Comparison of ENCODE assay signal across 13 cellular contexts in the genomic region with DNA sequence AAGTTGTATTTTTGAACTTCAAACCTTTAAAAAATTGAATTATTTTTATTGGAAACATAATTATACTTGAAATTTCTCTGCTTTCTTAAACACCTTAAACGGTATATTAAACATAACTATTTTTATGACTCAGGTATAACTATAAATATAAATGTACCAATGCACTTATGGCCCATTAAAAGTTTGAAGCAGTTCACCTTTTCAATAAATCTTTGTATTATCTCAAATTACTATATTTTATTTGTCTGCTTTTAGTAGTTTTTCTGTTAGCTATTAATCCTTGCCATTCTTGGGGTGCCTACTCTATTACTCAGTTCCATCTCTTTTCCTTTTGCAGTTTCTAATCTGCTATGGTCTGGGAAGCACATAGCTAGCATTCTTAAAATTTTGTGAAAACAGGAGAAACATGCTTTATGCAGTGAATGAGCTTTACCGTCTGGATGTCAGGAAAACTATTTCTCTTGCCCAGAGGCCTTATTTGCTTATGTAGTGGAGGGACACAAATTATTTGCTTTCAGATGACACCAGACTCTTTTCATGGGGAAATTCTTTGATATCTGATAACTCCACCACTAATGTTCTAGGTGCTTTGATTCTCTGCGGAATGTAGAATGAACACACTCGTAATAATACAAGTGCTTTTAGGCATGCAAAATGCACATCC.
DNase-seq lines count a peak whose midpoint lies in the region; ATAC-seq, FAIRE-seq and TF ChIP-seq lines count a peak whose summit lies in the region.
"Had no signal": no experiment of that assay in that cellular context is flagged by ENCODE, and none has a peak within 500 bp of the region (broad histone marks: within the 10 kb centered on the region; RNA-seq: fewer than 3 reads in every experiment).

No MANE protein-coding gene starts in this region.

- H3K27me3 Mint-ChIP-seq in H9 (ENCODE audit: low read depth) (no peaks in the 10 kb centered on the region), astrocyte (ENCODE audit: low read depth, unreplicated experiment) (no peaks in the 10 kb centered on the region)

- H3K23me2 ChIP-seq in H9 (ENCODE audit: insufficient read length, low read depth, low read length, poor library complexity, severe bottlenecking) = no peaks in the 10 kb centered on the region

- TF ChIP-seq CTCF in H9 (conservative IDR thresholded peaks at IDR 0.05) = no peak
- TF ChIP-seq CTCF in astrocyte (IDR thresholded peaks at IDR 0.05; ENCODE audit: insufficient read depth, low read depth, low read length) = no peak
- TF ChIP-seq CTCF in kidney (IDR thresholded peaks at IDR 0.05; ENCODE audit: borderline replicate concordance, extremely low read depth, insufficient read depth) = no peak

- no peak overlapping the region for H4K91ac ChIP-seq in H9 (ENCODE audit: insufficient read length, low read depth, low read length)

- H3K36me3 ChIP-seq in astrocyte (ENCODE audit: insufficient read depth, low read length) (no peaks in the 10 kb centered on the region), kidney (ENCODE audit: control insufficient read depth in 1 of 2, insufficient read depth in 2 of 2, low read length in 2 of 2) (no peaks in the 10 kb centered on the region), skeletal muscle satellite cell (ENCODE audit: insufficient read depth, low read length) (no peaks in the 10 kb centered on the region)

- no peak overlapping the region for H3K56ac ChIP-seq in H9 (ENCODE audit: insufficient read length, low read depth, low read length)

- H3K9me3 Mint-ChIP-seq in H9 = no peaks in the 10 kb centered on the region
- no peaks in the 10 kb centered on the region for H3K9me3 Mint-ChIP-seq in astrocyte (ENCODE audit: unreplicated experiment)
- H3K9me3 Mint-ChIP-seq: activated naive CD8-positive, alpha-beta T cell treated with anti-CD3 and anti-CD28 coated beads for 36 hours had no signal

- peaks cover 6 to 7% of the 10 kb centered on the region in 2 experiments for H3K4me1 Mint-ChIP-seq in H9
- peaks cover 46% of the 10 kb centered on the region for H3K4me1 Mint-ChIP-seq in astrocyte (ENCODE audit: low read depth, unreplicated experiment)
- H3K4me1 Mint-ChIP-seq: activated naive CD8-positive, alpha-beta T cell treated with anti-CD3 and anti-CD28 coated beads for 36 hours had no signal

- H3K4me1 ChIP-seq in H9 (ENCODE audit: insufficient read depth, low read length) = no peaks in the 10 kb centered on the region
- peaks cover 23% of the 10 kb centered on the region for H3K4me1 ChIP-seq in astrocyte (ENCODE audit: insufficient read depth, low read length)
- H3K4me1 ChIP-seq in kidney (ENCODE audit: control insufficient read depth in 1 of 2, insufficient read depth in 1 of 2, low read depth in 1 of 2, low read length in 2 of 2) = peaks cover 4 to 8% of the 10 kb centered on the region in 2 donors
- H3K4me1 ChIP-seq in skeletal muscle satellite cell (ENCODE audit: control insufficient read depth, insufficient read depth, low read length) = peaks cover 57% of the 10 kb centered on the region

- no peak overlapping the region for H3K18ac ChIP-seq in H9 (ENCODE audit: insufficient read length, low read depth, low read length)

- H3K79me1 ChIP-seq in H9 (ENCODE audit: insufficient read depth, low read depth, low read length, poor library complexity, severe bottlenecking) = no peaks in the 10 kb centered on the region

- no peak overlapping the region for H2BK15ac ChIP-seq in H9 (ENCODE audit: low read depth, low read length)

- no peak overlapping the region for H3K4ac ChIP-seq in H9 (ENCODE audit: low read depth, low read length)

- H2AK5ac ChIP-seq in H9 (ENCODE audit: insufficient read length, low read length) = no peak overlapping the region

- no peak overlapping the region for H3T11ph ChIP-seq in H9 (ENCODE audit: low read length)

- H2AFZ ChIP-seq in H9 (ENCODE audit: low read length) = no peak overlapping the region
- no peak overlapping the region for H2AFZ ChIP-seq in astrocyte (ENCODE audit: low read depth, low read length)

- H3K36me3 Mint-ChIP-seq in H9 (ENCODE audit: insufficient read depth in 1 of 3, low read depth in 3 of 3) = no peaks in the 10 kb centered on the region
- no peaks in the 10 kb centered on the region for H3K36me3 Mint-ChIP-seq in astrocyte (ENCODE audit: low read depth, unreplicated experiment)
- H3K36me3 Mint-ChIP-seq: activated naive CD8-positive, alpha-beta T cell treated with anti-CD3 and anti-CD28 coated beads for 36 hours had no signal

- FAIRE-seq in astrocyte (lab: Jason Lieb, UNC) (peak; percentile 83), kidney (lab: Jason Lieb, UNC) (peak; percentile 53)

- no peak overlapping the region for H2BK20ac ChIP-seq in H9 (ENCODE audit: low read depth, low read length, poor library complexity, severe bottlenecking)

- H4K8ac ChIP-seq in H9 (replicated peaks; ENCODE audit: insufficient read length, low read depth, low read length) = no peak overlapping the region

- no peak overlapping the region for H2BK12ac ChIP-seq in H9 (ENCODE audit: insufficient read length, low read depth, low read length)

- H4K20me1 ChIP-seq in H9 (ENCODE audit: control insufficient read depth, insufficient read depth, insufficient read length) = no peaks in the 10 kb centered on the region
- no peaks in the 10 kb centered on the region for H4K20me1 ChIP-seq in astrocyte (ENCODE audit: insufficient read depth, low read length)

- DNase-seq in H9 = no peak
- DNase-seq in astrocyte (ENCODE audit: low read depth) = peak; percentile 91
- DNase-seq in kidney = no peak
- DNase-seq in NCI-H128 (lab: John Stamatoyannopoulos, UW; ENCODE audit: unreplicated experiment) = no peak
- DNase-seq in dermis blood vessel endothelial cell = no peak
- DNase-seq: activated naive CD8-positive, alpha-beta T cell treated with anti-CD3 and anti-CD28 coated beads for 36 hours; COR-L47; hippocampal formation; T-helper 17 cell had no signal

- no peak overlapping the region for H3K14ac ChIP-seq in H9 (ENCODE audit: insufficient read depth, low read length)

- H3K79me2 ChIP-seq in H9 (ENCODE audit: insufficient read depth, low read length) (no peaks in the 10 kb centered on the region), astrocyte (ENCODE audit: insufficient read depth, low read length) (no peaks in the 10 kb centered on the region)

- H3K9me3 ChIP-seq in H9 (ENCODE audit: control insufficient read depth, low read depth, low read length) (no peaks in the 10 kb centered on the region), astrocyte (ENCODE audit: insufficient read depth, low read depth, low read length) (no peaks in the 10 kb centered on the region), kidney (ENCODE audit: control insufficient read depth in 1 of 2, low read length in 2 of 2) (no peaks in the 10 kb centered on the region), skeletal muscle satellite cell (replicated peaks; ENCODE audit: low read length) (no peaks in the 10 kb centered on the region)

- no peak overlapping the region for H2BK5ac ChIP-seq in H9 (ENCODE audit: insufficient read length, low read length)

- no peak overlapping the region for H3K9ac ChIP-seq in H9 (ENCODE audit: extremely low read depth, insufficient read length, low read length)
- peak overlapping the region; percentile 4 for H3K9ac ChIP-seq in astrocyte (ENCODE audit: low read length)
- H3K9ac ChIP-seq in kidney (ENCODE audit: low read length in 2 of 2) = no peak overlapping the region
- peak overlapping the region; percentile 68 for H3K9ac ChIP-seq in skeletal muscle satellite cell (ENCODE audit: low read depth, low read length)
- H3K9ac ChIP-seq: KMS-11 had no signal

- ATAC-seq in GM18498 (IDR thresholded peaks at IDR 0.05; ENCODE audit: unreplicated experiment) (no peak), HG02970 (IDR thresholded peaks at IDR 0.05; ENCODE audit: low FRiP score, unreplicated experiment) (no peak)
- ATAC-seq: T-helper 17 cell had no signal

- no peak overlapping the region for H3K4me2 ChIP-seq in H9 (ENCODE audit: insufficient read depth, insufficient read length, low read length)
- H3K4me2 ChIP-seq in astrocyte (ENCODE audit: low read length) = peak overlapping the region; percentile 39
- H3K4me2 ChIP-seq in skeletal muscle satellite cell (ENCODE audit: low read length) = peak overlapping the region; percentile 23
- H3K4me2 ChIP-seq: KMS-11 had no signal

- intact Hi-C loops in kidney (cut with DNase I) = no loop called here

- H4K5ac ChIP-seq in H9 (ENCODE audit: insufficient read length, low read depth, low read length) = no peak overlapping the region

- H2BK120ac ChIP-seq in H9 (ENCODE audit: low read depth, low read length, poor library complexity, severe bottlenecking) = no peak overlapping the region

- H3K4me3 Mint-ChIP-seq in H9 = no peak overlapping the region
- no peak overlapping the region for H3K4me3 Mint-ChIP-seq in astrocyte (ENCODE audit: unreplicated experiment)
- H3K4me3 Mint-ChIP-seq: activated naive CD8-positive, alpha-beta T cell treated with anti-CD3 and anti-CD28 coated beads for 36 hours; T-helper 17 cell had no signal

- H3K27ac Mint-ChIP-seq in H9 (peak overlapping the region in 2 of 3 experiments; percentile 27 to 66; a peak in 4 of 7 replicates), astrocyte (ENCODE audit: unreplicated experiment) (peak overlapping the region; percentile 91)
- H3K27ac Mint-ChIP-seq: activated naive CD8-positive, alpha-beta T cell treated with anti-CD3 and anti-CD28 coated beads for 36 hours; T-helper 17 cell had no signal

- H3K27ac ChIP-seq in H9 (ENCODE audit: insufficient read length, low read depth, low read length) = no peak overlapping the region
- H3K27ac ChIP-seq in astrocyte (ENCODE audit: low read depth, low read length) = peak overlapping the region; percentile 37
- H3K27ac ChIP-seq in kidney (ENCODE audit: low read depth in 2 of 2, low read length in 2 of 2) = no peak overlapping the region
- H3K27ac ChIP-seq: KMS-11 had no signal

- no peak overlapping the region for H3K23ac ChIP-seq in H9 (ENCODE audit: insufficient read length, low read depth, low read length)

- H3K27me3 ChIP-seq in H9 (ENCODE audit: insufficient read depth, low read length) (no peaks in the 10 kb centered on the region), astrocyte (ENCODE audit: insufficient read depth, low read length) (no peaks in the 10 kb centered on the region), skeletal muscle satellite cell (ENCODE audit: control insufficient read depth, insufficient read depth, low read length) (no peaks in the 10 kb centered on the region)

- WGBS in H9 (ENCODE audit: extremely low coverage, insufficient read length, low lambda C conversion rate) = no CpG with 5 or more reads among the region's 4 CpGs

- no peak overlapping the region for H3K4me3 ChIP-seq in astrocyte (ENCODE audit: insufficient read depth, low read depth, low read length)
- no peak overlapping the region for H3K4me3 ChIP-seq in kidney (ENCODE audit: low read length in 2 of 2)
- no peak overlapping the region for H3K4me3 ChIP-seq in skeletal muscle satellite cell (ENCODE audit: low read length)

Comparison
In these comparisons a context has a peak if more than half of its experiments do, and no peak if none do; other contexts are left out.
1. H3K9ac ChIP-seq: peak in astrocyte (single experiment) and skeletal muscle satellite cell (single experiment); none in H9 (single experiment) and kidney (0 of 2).